Comparison of ENCODE assay signal across 1 cellular context in the genomic region with DNA sequence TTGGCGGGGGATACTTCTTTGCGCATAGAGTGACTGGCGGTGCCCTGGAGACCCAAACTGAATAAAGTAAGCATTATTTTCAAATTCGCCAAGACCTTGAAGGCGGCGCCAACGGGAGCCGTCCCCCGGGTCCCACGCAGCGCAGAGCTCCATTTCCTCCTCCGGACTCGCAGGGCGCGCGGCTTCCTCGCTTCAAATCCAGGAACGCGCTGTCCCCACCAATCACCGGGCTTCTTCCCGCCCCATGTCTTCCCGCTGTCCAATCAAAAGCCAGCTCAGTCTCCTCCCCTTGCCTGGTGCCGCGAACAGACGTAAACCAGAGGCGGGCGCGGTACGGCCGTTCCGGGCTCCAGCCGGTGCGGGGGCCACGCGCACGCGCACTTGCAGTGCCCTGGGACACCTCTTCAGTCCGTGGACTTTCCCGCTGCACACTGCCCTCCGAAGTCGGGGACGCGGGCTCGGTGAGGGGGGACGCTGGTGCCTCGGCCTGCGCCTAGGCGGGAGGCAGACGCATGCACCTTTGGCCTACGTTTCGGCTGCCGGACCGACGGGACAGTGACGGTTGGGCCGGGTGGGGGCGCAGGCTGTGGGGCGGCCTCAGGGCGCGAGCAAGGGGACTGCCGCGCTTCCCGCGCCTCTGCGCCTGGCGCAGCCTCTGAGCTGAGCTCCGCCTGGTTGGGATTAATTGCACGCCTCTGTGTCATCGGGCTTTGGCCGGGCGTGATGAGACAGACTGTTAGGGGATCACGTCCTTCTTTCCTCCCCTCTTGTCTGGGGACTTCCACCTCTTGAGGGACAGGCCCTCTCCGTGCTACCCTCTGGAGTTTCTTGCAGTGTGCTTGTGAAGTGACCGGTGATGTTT.
TF ChIP-seq lines count a peak whose summit lies in the region.

Gene CEP192 (plus strand): TSS at position 386 of the 862 bp plus-strand sequence. CDS start 8,063 bp downstream, outside the sequence.

TF ChIP-seq in K562, 482 proteins besides CTCF, POLR2A, EP300 and RAD21 (continued from another document and continues in another):
- TF ChIP-seq, protein P1, sequence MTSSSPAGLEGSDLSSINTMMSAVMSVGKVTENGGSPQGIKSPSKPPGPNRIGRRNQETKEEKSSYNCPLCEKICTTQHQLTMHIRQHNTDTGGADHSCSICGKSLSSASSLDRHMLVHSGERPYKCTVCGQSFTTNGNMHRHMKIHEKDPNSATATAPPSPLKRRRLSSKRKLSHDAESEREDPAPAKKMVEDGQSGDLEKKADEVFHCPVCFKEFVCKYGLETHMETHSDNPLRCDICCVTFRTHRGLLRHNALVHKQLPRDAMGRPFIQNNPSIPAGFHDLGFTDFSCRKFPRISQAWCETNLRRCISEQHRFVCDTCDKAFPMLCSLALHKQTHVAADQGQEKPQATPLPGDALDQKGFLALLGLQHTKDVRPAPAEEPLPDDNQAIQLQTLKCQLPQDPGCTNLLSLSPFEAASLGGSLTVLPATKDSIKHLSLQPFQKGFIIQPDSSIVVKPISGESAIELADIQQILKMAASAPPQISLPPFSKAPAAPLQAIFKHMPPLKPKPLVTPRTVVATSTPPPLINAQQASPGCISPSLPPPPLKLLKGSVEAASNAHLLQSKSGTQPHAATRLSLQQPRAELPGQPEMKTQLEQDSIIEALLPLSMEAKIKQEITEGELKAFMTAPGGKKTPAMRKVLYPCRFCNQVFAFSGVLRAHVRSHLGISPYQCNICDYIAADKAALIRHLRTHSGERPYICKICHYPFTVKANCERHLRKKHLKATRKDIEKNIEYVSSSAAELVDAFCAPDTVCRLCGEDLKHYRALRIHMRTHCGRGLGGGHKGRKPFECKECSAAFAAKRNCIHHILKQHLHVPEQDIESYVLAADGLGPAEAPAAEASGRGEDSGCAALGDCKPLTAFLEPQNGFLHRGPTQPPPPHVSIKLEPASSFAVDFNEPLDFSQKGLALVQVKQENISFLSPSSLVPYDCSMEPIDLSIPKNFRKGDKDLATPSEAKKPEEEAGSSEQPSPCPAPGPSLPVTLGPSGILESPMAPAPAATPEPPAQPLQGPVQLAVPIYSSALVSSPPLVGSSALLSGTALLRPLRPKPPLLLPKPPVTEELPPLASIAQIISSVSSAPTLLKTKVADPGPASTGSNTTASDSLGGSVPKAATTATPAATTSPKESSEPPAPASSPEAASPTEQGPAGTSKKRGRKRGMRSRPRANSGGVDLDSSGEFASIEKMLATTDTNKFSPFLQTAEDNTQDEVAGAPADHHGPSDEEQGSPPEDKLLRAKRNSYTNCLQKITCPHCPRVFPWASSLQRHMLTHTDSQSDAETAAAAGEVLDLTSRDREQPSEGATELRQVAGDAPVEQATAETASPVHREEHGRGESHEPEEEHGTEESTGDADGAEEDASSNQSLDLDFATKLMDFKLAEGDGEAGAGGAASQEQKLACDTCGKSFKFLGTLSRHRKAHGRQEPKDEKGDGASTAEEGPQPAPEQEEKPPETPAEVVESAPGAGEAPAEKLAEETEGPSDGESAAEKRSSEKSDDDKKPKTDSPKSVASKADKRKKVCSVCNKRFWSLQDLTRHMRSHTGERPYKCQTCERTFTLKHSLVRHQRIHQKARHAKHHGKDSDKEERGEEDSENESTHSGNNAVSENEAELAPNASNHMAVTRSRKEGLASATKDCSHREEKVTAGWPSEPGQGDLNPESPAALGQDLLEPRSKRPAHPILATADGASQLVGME (CRISPR knock-in tag; IDR thresholded peaks at IDR 0.05) = 0 out of 2 replicates have a peak, but pooled peaks have one; percentile 69
- peak in 1 of 2 experiments; percentile 65; a peak in 1 of 4 replicates for TF ChIP-seq ZMIZ1 (IDR thresholded peaks at IDR 0.05; ENCODE audit: low read depth in 2 of 2, low read length in 2 of 2)
- no peak for TF ChIP-seq MEF2A (IDR thresholded peaks at IDR 0.05; ENCODE audit: control insufficient read depth, low read depth, low read length)
- no peak; the same call in none of the 2 replicates for TF ChIP-seq MECOM (CRISPR knock-in tag; IDR thresholded peaks at IDR 0.05)
- TF ChIP-seq CEBPB (tag; IDR thresholded peaks at IDR 0.05) = no peak
- no peak; the same call in 1 of the 2 replicates for TF ChIP-seq ZBTB1 (CRISPR knock-in tag; IDR thresholded peaks at IDR 0.05; ENCODE audit: borderline replicate concordance, low read depth)
- peak; percentile 90 for TF ChIP-seq HNRNPLL (IDR thresholded peaks at IDR 0.05; ENCODE audit: low read depth, low read length, poor library complexity, severe bottlenecking)
- no peak for TF ChIP-seq RCOR1 (IDR thresholded peaks at IDR 0.05; ENCODE audit: borderline replicate concordance in 1 of 2, low read depth in 2 of 2, low read length in 2 of 2)
- TF ChIP-seq ZNF445 (CRISPR knock-in tag; IDR thresholded peaks at IDR 0.05; ENCODE audit: low read depth) = no peak
- peak; percentile 71 to 73 for TF ChIP-seq FOXK2 (conservative IDR thresholded peaks at IDR 0.05 in 1 of 2, IDR thresholded peaks at IDR 0.05 in 1 of 2; ENCODE audit: low read depth in 2 of 2)
- no peak for TF ChIP-seq SMARCC2 (IDR thresholded peaks at IDR 0.05; ENCODE audit: low read depth)
- TF ChIP-seq, protein P2, sequence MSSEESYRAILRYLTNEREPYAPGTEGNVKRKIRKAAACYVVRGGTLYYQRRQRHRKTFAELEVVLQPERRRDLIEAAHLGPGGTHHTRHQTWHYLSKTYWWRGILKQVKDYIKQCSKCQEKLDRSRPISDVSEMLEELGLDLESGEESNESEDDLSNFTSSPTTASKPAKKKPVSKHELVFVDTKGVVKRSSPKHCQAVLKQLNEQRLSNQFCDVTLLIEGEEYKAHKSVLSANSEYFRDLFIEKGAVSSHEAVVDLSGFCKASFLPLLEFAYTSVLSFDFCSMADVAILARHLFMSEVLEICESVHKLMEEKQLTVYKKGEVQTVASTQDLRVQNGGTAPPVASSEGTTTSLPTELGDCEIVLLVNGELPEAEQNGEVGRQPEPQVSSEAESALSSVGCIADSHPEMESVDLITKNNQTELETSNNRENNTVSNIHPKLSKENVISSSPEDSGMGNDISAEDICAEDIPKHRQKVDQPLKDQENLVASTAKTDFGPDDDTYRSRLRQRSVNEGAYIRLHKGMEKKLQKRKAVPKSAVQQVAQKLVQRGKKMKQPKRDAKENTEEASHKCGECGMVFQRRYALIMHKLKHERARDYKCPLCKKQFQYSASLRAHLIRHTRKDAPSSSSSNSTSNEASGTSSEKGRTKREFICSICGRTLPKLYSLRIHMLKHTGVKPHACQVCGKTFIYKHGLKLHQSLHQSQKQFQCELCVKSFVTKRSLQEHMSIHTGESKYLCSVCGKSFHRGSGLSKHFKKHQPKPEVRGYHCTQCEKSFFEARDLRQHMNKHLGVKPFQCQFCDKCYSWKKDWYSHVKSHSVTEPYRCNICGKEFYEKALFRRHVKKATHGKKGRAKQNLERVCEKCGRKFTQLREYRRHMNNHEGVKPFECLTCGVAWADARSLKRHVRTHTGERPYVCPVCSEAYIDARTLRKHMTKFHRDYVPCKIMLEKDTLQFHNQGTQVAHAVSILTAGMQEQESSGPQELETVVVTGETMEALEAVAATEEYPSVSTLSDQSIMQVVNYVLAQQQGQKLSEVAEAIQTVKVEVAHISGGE (CRISPR knock-in tag; IDR thresholded peaks at IDR 0.05) = peak in 1 of 3 experiments; percentile 79; a peak in 2 of 6 replicates
- TF ChIP-seq ZNF830 (CRISPR knock-in tag; IDR thresholded peaks at IDR 0.05) = 0 out of 2 replicates have a peak, but pooled peaks have one; percentile 85
- TF ChIP-seq, protein P3, sequence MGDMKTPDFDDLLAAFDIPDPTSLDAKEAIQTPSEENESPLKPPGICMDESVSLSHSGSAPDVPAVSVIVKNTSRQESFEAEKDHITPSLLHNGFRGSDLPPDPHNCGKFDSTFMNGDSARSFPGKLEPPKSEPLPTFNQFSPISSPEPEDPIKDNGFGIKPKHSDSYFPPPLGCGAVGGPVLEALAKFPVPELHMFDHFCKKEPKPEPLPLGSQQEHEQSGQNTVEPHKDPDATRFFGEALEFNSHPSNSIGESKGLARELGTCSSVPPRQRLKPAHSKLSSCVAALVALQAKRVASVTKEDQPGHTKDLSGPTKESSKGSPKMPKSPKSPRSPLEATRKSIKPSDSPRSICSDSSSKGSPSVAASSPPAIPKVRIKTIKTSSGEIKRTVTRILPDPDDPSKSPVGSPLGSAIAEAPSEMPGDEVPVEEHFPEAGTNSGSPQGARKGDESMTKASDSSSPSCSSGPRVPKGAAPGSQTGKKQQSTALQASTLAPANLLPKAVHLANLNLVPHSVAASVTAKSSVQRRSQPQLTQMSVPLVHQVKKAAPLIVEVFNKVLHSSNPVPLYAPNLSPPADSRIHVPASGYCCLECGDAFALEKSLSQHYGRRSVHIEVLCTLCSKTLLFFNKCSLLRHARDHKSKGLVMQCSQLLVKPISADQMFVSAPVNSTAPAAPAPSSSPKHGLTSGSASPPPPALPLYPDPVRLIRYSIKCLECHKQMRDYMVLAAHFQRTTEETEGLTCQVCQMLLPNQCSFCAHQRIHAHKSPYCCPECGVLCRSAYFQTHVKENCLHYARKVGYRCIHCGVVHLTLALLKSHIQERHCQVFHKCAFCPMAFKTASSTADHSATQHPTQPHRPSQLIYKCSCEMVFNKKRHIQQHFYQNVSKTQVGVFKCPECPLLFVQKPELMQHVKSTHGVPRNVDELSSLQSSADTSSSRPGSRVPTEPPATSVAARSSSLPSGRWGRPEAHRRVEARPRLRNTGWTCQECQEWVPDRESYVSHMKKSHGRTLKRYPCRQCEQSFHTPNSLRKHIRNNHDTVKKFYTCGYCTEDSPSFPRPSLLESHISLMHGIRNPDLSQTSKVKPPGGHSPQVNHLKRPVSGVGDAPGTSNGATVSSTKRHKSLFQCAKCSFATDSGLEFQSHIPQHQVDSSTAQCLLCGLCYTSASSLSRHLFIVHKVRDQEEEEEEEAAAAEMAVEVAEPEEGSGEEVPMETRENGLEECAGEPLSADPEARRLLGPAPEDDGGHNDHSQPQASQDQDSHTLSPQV (IDR thresholded peaks at IDR 0.05) = no peak
- no peak; the same call in 1 of the 2 replicates for TF ChIP-seq HNRNPL (IDR thresholded peaks at IDR 0.05; ENCODE audit: low read depth, low read length)
- peak; percentile 59 for TF ChIP-seq ATF7 (IDR thresholded peaks at IDR 0.05)
- peak in 1 of 2 experiments; percentile 89; a peak in 2 of 4 replicates for TF ChIP-seq HDAC1 (IDR thresholded peaks at IDR 0.05)
- no peak for TF ChIP-seq XRCC3 (IDR thresholded peaks at IDR 0.05)
- TF ChIP-seq TBL1XR1 (IDR thresholded peaks at IDR 0.05; ENCODE audit: low read length in 2 of 2) = no peak
- 0 out of 2 replicates have a peak, but pooled peaks have one; percentile 52 for TF ChIP-seq THAP7 (CRISPR knock-in tag; IDR thresholded peaks at IDR 0.05)
- TF ChIP-seq ZNF224 (CRISPR knock-in tag; IDR thresholded peaks at IDR 0.05) = no peak
- TF ChIP-seq SMARCB1 (IDR thresholded peaks at IDR 0.05; ENCODE audit: insufficient read length, low read depth) = no peak
- TF ChIP-seq SETDB1 (IDR thresholded peaks at IDR 0.05; ENCODE audit: low read length) = no peak
- no peak for TF ChIP-seq NCOA1 (IDR thresholded peaks at IDR 0.05; ENCODE audit: low read depth)
- TF ChIP-seq CHD1 (IDR thresholded peaks at IDR 0.05; ENCODE audit: low read length) = no peak
- TF ChIP-seq TFAM (CRISPR knock-in tag; conservative IDR thresholded peaks at IDR 0.05) = no peak
- peak; percentile 84 for TF ChIP-seq NEUROD1 (IDR thresholded peaks at IDR 0.05; ENCODE audit: borderline replicate concordance, low read depth, low read length, partially characterized antibody)
- TF ChIP-seq U2AF1 (optimal IDR thresholded peaks at IDR 0.05; ENCODE audit: low read depth, low read length) = peak; percentile 47
